Comparison of ENCODE assay signal across 1 cellular context in the genomic region with DNA sequence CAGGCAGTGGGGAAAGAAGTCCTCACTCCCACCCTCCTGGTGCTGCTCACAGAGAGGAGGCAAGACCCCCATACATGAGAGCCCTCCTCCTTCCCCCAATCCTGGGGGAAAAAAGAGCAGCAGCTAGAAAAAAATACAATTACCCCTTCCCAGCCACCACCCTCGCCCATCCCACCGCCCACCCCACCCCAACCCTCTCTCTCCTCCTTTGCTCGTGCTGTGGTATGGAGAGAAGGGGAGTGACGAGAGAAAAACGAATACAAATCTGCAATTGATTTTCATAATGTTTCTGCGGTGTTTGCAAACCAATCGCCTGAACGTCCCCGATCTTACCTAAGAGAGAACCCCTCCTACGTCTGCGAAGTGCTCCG.
TF ChIP-seq lines count a peak whose summit lies in the region.

No MANE protein-coding gene starts in this region.

TF ChIP-seq in HEK293, 187 proteins besides CTCF, POLR2A, EP300 and RAD21 (continued from another document):
- TF ChIP-seq TCF7L2 (IDR thresholded peaks at IDR 0.05; ENCODE audit: borderline replicate concordance, low read depth, low read length), result no peak
- no peak for TF ChIP-seq GLI2 (tag by site-specific recombination; IDR thresholded peaks at IDR 0.05; ENCODE audit: borderline replicate concordance, low read depth)
- TF ChIP-seq SP3 (tag by site-specific recombination; IDR thresholded peaks at IDR 0.05), result peak; percentile 31; the same call in 1 of the 2 replicates
- TF ChIP-seq, protein P1, sequence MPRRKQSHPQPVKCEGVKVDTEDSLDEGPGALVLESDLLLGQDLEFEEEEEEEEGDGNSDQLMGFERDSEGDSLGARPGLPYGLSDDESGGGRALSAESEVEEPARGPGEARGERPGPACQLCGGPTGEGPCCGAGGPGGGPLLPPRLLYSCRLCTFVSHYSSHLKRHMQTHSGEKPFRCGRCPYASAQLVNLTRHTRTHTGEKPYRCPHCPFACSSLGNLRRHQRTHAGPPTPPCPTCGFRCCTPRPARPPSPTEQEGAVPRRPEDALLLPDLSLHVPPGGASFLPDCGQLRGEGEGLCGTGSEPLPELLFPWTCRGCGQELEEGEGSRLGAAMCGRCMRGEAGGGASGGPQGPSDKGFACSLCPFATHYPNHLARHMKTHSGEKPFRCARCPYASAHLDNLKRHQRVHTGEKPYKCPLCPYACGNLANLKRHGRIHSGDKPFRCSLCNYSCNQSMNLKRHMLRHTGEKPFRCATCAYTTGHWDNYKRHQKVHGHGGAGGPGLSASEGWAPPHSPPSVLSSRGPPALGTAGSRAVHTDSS (tag by site-specific recombination; IDR thresholded peaks at IDR 0.05), result no peak
- TF ChIP-seq, protein P2, sequence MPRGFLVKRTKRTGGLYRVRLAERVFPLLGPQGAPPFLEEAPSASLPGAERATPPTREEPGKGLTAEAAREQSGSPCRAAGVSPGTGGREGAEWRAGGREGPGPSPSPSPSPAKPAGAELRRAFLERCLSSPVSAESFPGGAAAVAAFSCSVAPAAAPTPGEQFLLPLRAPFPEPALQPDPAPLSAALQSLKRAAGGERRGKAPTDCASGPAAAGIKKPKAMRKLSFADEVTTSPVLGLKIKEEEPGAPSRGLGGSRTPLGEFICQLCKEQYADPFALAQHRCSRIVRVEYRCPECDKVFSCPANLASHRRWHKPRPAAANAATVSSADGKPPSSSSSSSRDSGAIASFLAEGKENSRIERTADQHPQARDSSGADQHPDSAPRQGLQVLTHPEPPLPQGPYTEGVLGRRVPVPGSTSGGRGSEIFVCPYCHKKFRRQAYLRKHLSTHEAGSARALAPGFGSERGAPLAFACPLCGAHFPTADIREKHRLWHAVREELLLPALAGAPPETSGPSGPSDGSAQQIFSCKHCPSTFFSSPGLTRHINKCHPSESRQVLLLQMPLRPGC (tag by site-specific recombination; IDR thresholded peaks at IDR 0.05), result no peak
- peak; percentile 52 for TF ChIP-seq ZFHX2 (tag by site-specific recombination; conservative IDR thresholded peaks at IDR 0.05)
- no peak for TF ChIP-seq ZNF670 (tag by site-specific recombination; IDR thresholded peaks at IDR 0.05; ENCODE audit: low read depth)
- TF ChIP-seq ZNF707 (tag by site-specific recombination; IDR thresholded peaks at IDR 0.05), result no peak
- TF ChIP-seq KLF1 (tag by site-specific recombination; IDR thresholded peaks at IDR 0.05), result peak; percentile 38; the same call in 1 of the 2 replicates
- TF ChIP-seq ZNF16 (tag by site-specific recombination; IDR thresholded peaks at IDR 0.05; ENCODE audit: low read depth), result no peak
- no peak for TF ChIP-seq HOXA7 (CRISPR knock-in tag; IDR thresholded peaks at IDR 0.05; ENCODE audit: borderline replicate concordance)
- TF ChIP-seq HOXC10 (CRISPR knock-in tag; IDR thresholded peaks at IDR 0.05), result no peak
- TF ChIP-seq ZNF530 (tag by site-specific recombination; IDR thresholded peaks at IDR 0.05; ENCODE audit: low read depth), result no peak
- no peak for TF ChIP-seq ZNF391 (tag by site-specific recombination; IDR thresholded peaks at IDR 0.05; ENCODE audit: borderline replicate concordance, low read depth)
- no peak for TF ChIP-seq ZNF112 (tag by site-specific recombination; IDR thresholded peaks at IDR 0.05)
- TF ChIP-seq EGR2 (tag by site-specific recombination; IDR thresholded peaks at IDR 0.05; ENCODE audit: low read depth), result 0 out of 2 replicates have a peak, but pooled peaks have one; percentile 51
- no peak for TF ChIP-seq ZNF404 (tag by site-specific recombination; IDR thresholded peaks at IDR 0.05)
- no peak for TF ChIP-seq ZNF366 (tag by site-specific recombination; conservative IDR thresholded peaks at IDR 0.05)
- no peak for TF ChIP-seq ZNF266 (tag by site-specific recombination; IDR thresholded peaks at IDR 0.05; ENCODE audit: low read depth)
TF ChIP-seq in HEK293: peak in this region for 4.
